ENCODE assay signal across 8 cellular contexts in genomic region chr2:207768891-207769596, GRCh38. TPM values are rescaled to one million over a fixed set of nuclear protein-coding genes. Genes with fewer than 3 reads are reported as not detected.
DNase-seq lines count a peak whose midpoint lies in the region; ATAC-seq, FAIRE-seq and TF ChIP-seq lines count a peak whose summit lies in the region.

No MANE protein-coding gene starts in this region.

- no peaks in the 10 kb centered on the region for H3K9me3 Mint-ChIP-seq in MCF 10A (ENCODE audit: unreplicated experiment)

- H3K4me3 Mint-ChIP-seq in MCF 10A (ENCODE audit: unreplicated experiment), result peak overlapping the region; percentile 86

- H3K36me3 Mint-ChIP-seq in MCF 10A (ENCODE audit: insufficient read depth, unreplicated experiment), result peaks cover 5% of the 10 kb centered on the region

- DNase-seq in AG04449 (ENCODE audit: low read depth, low spot score) (no peak), GM18507 (ENCODE audit: extremely low spot score, insufficient read length, low read depth) (no peak), OCI-M1 (lab: John Stamatoyannopoulos, UW) (peak; percentile 70), MCF 10A (ENCODE audit: unreplicated experiment) (peak; percentile 52), left kidney (ENCODE audit: low read depth, low spot score) (peak; percentile 68), HT-29 (ENCODE audit: low spot score) (no peak)
- peak; percentile 43 for DNase-seq in stimulated activated CD8-positive, alpha-beta memory T cell treated with anti-CD3 and anti-CD28 coated beads, Interleukin-4, amount 100 ng/mL, for 48 hours

- peak; percentile 59 for FAIRE-seq in GM18507 (lab: Jason Lieb, UNC)

- TSS peak; percentile 21 for BruUV-seq in MCF 10A (replicated peaks; lab: Mats Ljungman, UMichigan)

- peak; percentile 6 for ATAC-seq in HG02981 (IDR thresholded peaks at IDR 0.05; ENCODE audit: unreplicated experiment)

- POLR2A ChIA-PET in AG04449 (lab: Yijun Ruan, JAX), result no interaction called here
- POLR2A ChIA-PET in MCF 10A (lab: Yijun Ruan, JAX), result interaction anchor here (0.7 to 2.4 kb wide), 7 partner anchors 11 to 525 kb away, joined by 3 to 17 read pairs (median 3); partner anchors contain the start of gene PLEKHM3

- intact Hi-C loops in MCF 10A (cut with micrococcal nuclease), result loop anchor here (1.0 to 10.0 kb wide), 4 partner anchors 76 to 303 kb away; no protein-coding TSS in a partner anchor

- CTCF ChIA-PET in AG04449 (lab: Yijun Ruan, JAX) (interaction anchor here (0.6 to 10.4 kb wide), 6 partner anchors 22 to 679 kb away, joined by 3 to 79 read pairs (median 3); no protein-coding TSS in a partner anchor), MCF 10A (lab: Yijun Ruan, JAX) (interaction anchor here (0.5 to 1.4 kb wide), 9 partner anchors 37 to 455 kb away, joined by 3 to 13 read pairs (median 3); no protein-coding TSS in a partner anchor)

- H3K27me3 Mint-ChIP-seq in MCF 10A (ENCODE audit: insufficient read depth, unreplicated experiment), result no peaks in the 10 kb centered on the region

- no peak for TF ChIP-seq CTCF in AG04449 (IDR thresholded peaks at IDR 0.05; ENCODE audit: insufficient read depth, low read length, missing control alignments)
- TF ChIP-seq CTCF in MCF 10A (IDR thresholded peaks at IDR 0.05; ENCODE audit: unreplicated experiment), result no peak

- peaks cover 8% of the 10 kb centered on the region for H3K4me1 Mint-ChIP-seq in MCF 10A (ENCODE audit: insufficient read depth, unreplicated experiment)

- H3K27ac Mint-ChIP-seq in MCF 10A (ENCODE audit: low read depth, unreplicated experiment), result peak overlapping the region; percentile 42

- H3K4me3 ChIP-seq in AG04449 (ENCODE audit: low read depth, low read length), result peak overlapping the region; percentile 69

RNA-seq across cellular contexts. Expression of gene FZD5, which starts 0.7 kb away (rescaled TPM):
- total RNA-seq in MCF 10A (2022), result 2.6 and 4.3 TPM in 2 replicates
- total RNA-seq in HT-29 (2014; rRNA removed; shearing (Covaris generic)), result 24.0 and 29.2 TPM in 2 replicates

RNA-seq across cellular contexts. Expression of gene CCNYL1, which starts 57.6 kb away (rescaled TPM):
- total RNA-seq in MCF 10A (2022), result 19.7 and 23.3 TPM in 2 replicates
- total RNA-seq in HT-29 (2014; rRNA removed; shearing (Covaris generic)), result 3.2 and 4.7 TPM in 2 replicates

Comparison
In these comparisons a context has a peak if more than half of its experiments do, and no peak if none do; other contexts are left out.
1. DNase-seq: peak in OCI-M1 (single experiment), MCF 10A (single experiment), left kidney (single experiment) and stimulated activated CD8-positive, alpha-beta memory T cell treated with anti-CD3 and anti-CD28 coated beads, Interleukin-4, amount 100 ng/mL, for 48 hours (single experiment); none in AG04449 (single experiment), GM18507 (single experiment) and HT-29 (single experiment).